17 cellular contexts compared by ENCODE assay signal in the genomic region with DNA sequence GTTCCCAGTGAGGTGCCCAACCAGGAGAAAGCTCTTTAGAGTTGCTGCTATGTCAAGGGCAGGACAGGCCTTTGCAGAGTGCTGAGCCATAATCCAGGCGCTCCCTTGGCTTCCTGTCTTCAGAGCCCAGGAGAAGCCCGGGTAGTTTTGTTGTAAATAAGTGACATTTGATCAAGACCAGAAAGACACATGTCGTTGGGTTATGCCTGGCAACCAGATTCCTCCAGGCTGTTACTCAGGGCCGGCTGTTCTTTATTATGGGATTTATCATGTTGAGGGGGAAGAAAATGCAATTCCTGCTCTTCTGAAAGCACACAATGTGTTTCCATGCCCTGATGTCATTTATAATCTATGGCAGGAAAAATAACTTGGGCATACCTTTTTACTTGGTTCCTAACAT. TPM values are rescaled to one million over a fixed set of nuclear protein-coding genes. Genes with fewer than 3 reads are reported as not detected.
DNase-seq lines count a peak whose midpoint lies in the region; ATAC-seq and TF ChIP-seq lines count a peak whose summit lies in the region.
"Had no signal": no experiment of that assay in that cellular context is flagged by ENCODE, and none has a peak within 500 bp of the region (broad histone marks: within the 10 kb centered on the region; RNA-seq: fewer than 3 reads in every experiment).

No MANE protein-coding gene starts in this region.

- H3K27me3 Mint-ChIP-seq in CD14-positive monocyte (ENCODE audit: low read depth in 3 of 3) (peaks cover 0 to 4% (median 0%) of the 10 kb centered on the region in 3 donors), Caco-2 (ENCODE audit: insufficient read depth, unreplicated experiment) (no peaks in the 10 kb centered on the region)
- H3K27me3 Mint-ChIP-seq in CD8-positive, alpha-beta T cell (ENCODE audit: low read depth), result no peaks in the 10 kb centered on the region
- no peaks in the 10 kb centered on the region for H3K27me3 Mint-ChIP-seq in activated T-helper 2 cell treated with anti-CD3 and anti-CD28 coated beads, Interferon-gamma antibody, Interleukin-2, Interleukin-4, amounts not matched to agents 10 μg/mL and 5 μg/mL and 100 μg/mL, durations not matched to agents 14 hours and 24 hours and 36 hours (ENCODE audit: low read depth)
- H3K27me3 Mint-ChIP-seq in natural killer cell treated with Interleukin-12 subunit alpha and Interleukin-12 subunit beta and Interleukin-15 and Interleukin-18, amount 100 ng/mL, for 72 hours, result no peaks in the 10 kb centered on the region

- H3K27ac Mint-ChIP-seq in CD14-positive monocyte (peak overlapping the region; percentile 66 to 92 (median 84)), Caco-2 (ENCODE audit: unreplicated experiment) (no peak overlapping the region)
- peak overlapping the region; percentile 94 for H3K27ac Mint-ChIP-seq in CD8-positive, alpha-beta T cell
- peak overlapping the region; percentile 95 for H3K27ac Mint-ChIP-seq in activated T-helper 2 cell treated with anti-CD3 and anti-CD28 coated beads, Interferon-gamma antibody, Interleukin-2, Interleukin-4, amounts not matched to agents 10 μg/mL and 5 μg/mL and 100 μg/mL, durations not matched to agents 14 hours and 24 hours and 36 hours
- H3K27ac Mint-ChIP-seq in natural killer cell treated with Interleukin-12 subunit alpha and Interleukin-12 subunit beta and Interleukin-15 and Interleukin-18, amount 100 ng/mL, for 72 hours, result peak overlapping the region; percentile 86 to 91
- H3K27ac Mint-ChIP-seq: GM23338 had no signal

- no peak for TF ChIP-seq POLR2A in esophagus squamous epithelium (IDR thresholded peaks at IDR 0.05)

- H3K4me1 Mint-ChIP-seq in CD14-positive monocyte (peaks cover 56% of the 10 kb centered on the region), Caco-2 (ENCODE audit: low read depth, unreplicated experiment) (no peaks in the 10 kb centered on the region)
- H3K4me1 Mint-ChIP-seq in CD8-positive, alpha-beta T cell (ENCODE audit: low read depth), result peaks cover 93% of the 10 kb centered on the region
- peaks cover 69% of the 10 kb centered on the region for H3K4me1 Mint-ChIP-seq in activated T-helper 2 cell treated with anti-CD3 and anti-CD28 coated beads, Interferon-gamma antibody, Interleukin-2, Interleukin-4, amounts not matched to agents 10 μg/mL and 5 μg/mL and 100 μg/mL, durations not matched to agents 14 hours and 24 hours and 36 hours (ENCODE audit: low read depth)
- H3K4me1 Mint-ChIP-seq in natural killer cell treated with Interleukin-12 subunit alpha and Interleukin-12 subunit beta and Interleukin-15 and Interleukin-18, amount 100 ng/mL, for 72 hours (ENCODE audit: low read depth in 2 of 2), result peaks cover 80 to 82% of the 10 kb centered on the region in 2 donors

- peaks cover 96% of the 10 kb centered on the region for H3K4me1 ChIP-seq in CD8-positive, alpha-beta T cell (ENCODE audit: insufficient read depth, low read length)
- peaks cover 0 to 16% (median 0%) of the 10 kb centered on the region in 3 donors for H3K4me1 ChIP-seq in esophagus squamous epithelium
- H3K4me1 ChIP-seq in Caco-2, result 0 out of 2 replicates have a peak, but pooled peaks cover 3% of the 10 kb centered on the region
- H3K4me1 ChIP-seq: pancreas had no signal

- peak overlapping the region; percentile 29 for H3K27ac ChIP-seq in CD8-positive, alpha-beta T cell (ENCODE audit: low read depth, low read length)
- H3K27ac ChIP-seq in esophagus squamous epithelium, result no peak overlapping the region
- H3K27ac ChIP-seq: epithelial cell of prostate, pancreas, thoracic aorta had no signal

- POLR2A ChIA-PET in CD8-positive, alpha-beta T cell (lab: Charles Lee), result interaction anchor here (1.0 to 2.3 kb wide), 4 partner anchors 10 to 68 kb away, joined by 5 to 10 read pairs (median 7); no protein-coding TSS in a partner anchor
- POLR2A ChIA-PET in Caco-2 (lab: Charles Lee), result no interaction called here

- H3K9me3 ChIP-seq in CD8-positive, alpha-beta T cell (ENCODE audit: low read length), result no peaks in the 10 kb centered on the region
- no peaks in the 10 kb centered on the region for H3K9me3 ChIP-seq in esophagus squamous epithelium
- no peaks in the 10 kb centered on the region for H3K9me3 ChIP-seq in Caco-2
- H3K9me3 ChIP-seq: pancreas, thoracic aorta had no signal

- intact Hi-C loops in CD14-positive monocyte (cut with micrococcal nuclease) (loop anchor here in 1 of 2 donors (10.0 kb wide), 1 partner anchor 212 kb away; no protein-coding TSS in a partner anchor), head of caudate nucleus (cut with DNase I) (no loop called here), esophagus squamous epithelium (cut with DNase I) (no loop called here), Caco-2 (cut with micrococcal nuclease; ENCODE audit: unreplicated experiment) (no loop called here)
- intact Hi-C loops in CD8-positive, alpha-beta T cell (cut with DNase I, micrococcal nuclease), result loop anchor here in 1 of 2 experiments (2.0 to 5.0 kb wide), 3 partner anchors 35 to 70 kb away; no protein-coding TSS in a partner anchor
- intact Hi-C loops in activated T-helper 2 cell treated with anti-CD3 and anti-CD28 coated beads, Interferon-gamma antibody, Interleukin-2, Interleukin-4, amounts not matched to agents 10 μg/mL and 5 μg/mL and 100 μg/mL, durations not matched to agents 14 hours and 24 hours and 36 hours (cut with micrococcal nuclease), result loop anchor here (2.0 to 5.0 kb wide), 2 partner anchors 46 to 70 kb away; no protein-coding TSS in a partner anchor

- DNase-seq in CD14-positive monocyte (ENCODE audit: low spot score), result no peak
- no peak for DNase-seq in CD8-positive, alpha-beta T cell
- DNase-seq in activated T-helper 2 cell treated with anti-CD3 and anti-CD28 coated beads, Interferon-gamma antibody, Interleukin-2, Interleukin-4, amounts not matched to agents 10 μg/mL and 5 μg/mL and 100 μg/mL, durations not matched to agents 14 hours and 24 hours and 36 hours (ENCODE audit: low spot score), result no peak
- no peak for DNase-seq in natural killer cell treated with Interleukin-12 subunit alpha and Interleukin-12 subunit beta and Interleukin-15 and Interleukin-18, amount 100 ng/mL, for 72 hours (ENCODE audit: low spot score)
- DNase-seq in head of caudate nucleus, result no peak
- no peak for DNase-seq in esophagus squamous epithelium (lab: John Stamatoyannopoulos, UW)
- DNase-seq in Caco-2, result no peak
- DNase-seq: DMS53; NCI-H187 treated with DMSO at 0.1 percent for 48 hours; pancreas; stimulated activated CD4-positive, alpha-beta T cell treated with anti-CD3 and anti-CD28 coated beads, Interleukin-4, amount 100 ng/mL, for 1 hour; T-helper 9 cell had no signal

- no TSS peak for BruUV-seq in Caco-2 (replicated peaks; lab: Mats Ljungman, UMichigan)

- WGBS in esophagus squamous epithelium, 2 donors, result 86 to 92% methylated on average over 4 of the region's 4 CpGs

- peak overlapping the region; percentile 38 for H3K4me3 ChIP-seq in CD8-positive, alpha-beta T cell (ENCODE audit: low read depth, low read length)
- H3K4me3 ChIP-seq in esophagus squamous epithelium, result no peak overlapping the region
- H3K4me3 ChIP-seq in Caco-2 (ENCODE audit: low read depth, low read length), result no peak overlapping the region
- H3K4me3 ChIP-seq: GM23338, pancreas, thoracic aorta had no signal

- H3K4me3 Mint-ChIP-seq in CD14-positive monocyte, result no peak overlapping the region
- peak overlapping the region; percentile 67 for H3K4me3 Mint-ChIP-seq in CD8-positive, alpha-beta T cell
- H3K4me3 Mint-ChIP-seq in activated T-helper 2 cell treated with anti-CD3 and anti-CD28 coated beads, Interferon-gamma antibody, Interleukin-2, Interleukin-4, amounts not matched to agents 10 μg/mL and 5 μg/mL and 100 μg/mL, durations not matched to agents 14 hours and 24 hours and 36 hours (ENCODE audit: low read depth), result peak overlapping the region; percentile 62
- H3K4me3 Mint-ChIP-seq in natural killer cell treated with Interleukin-12 subunit alpha and Interleukin-12 subunit beta and Interleukin-15 and Interleukin-18, amount 100 ng/mL, for 72 hours, result peak overlapping the region; percentile 71
- no peak overlapping the region for H3K4me3 Mint-ChIP-seq in Caco-2 (ENCODE audit: unreplicated experiment)
- H3K4me3 Mint-ChIP-seq: GM23338 had no signal

- peaks cover 0 to 2% (median 0%) of the 10 kb centered on the region in 7 donors for H3K9me3 Mint-ChIP-seq in CD14-positive monocyte
- H3K9me3 Mint-ChIP-seq in CD8-positive, alpha-beta T cell, result no peaks in the 10 kb centered on the region
- H3K9me3 Mint-ChIP-seq in activated T-helper 2 cell treated with anti-CD3 and anti-CD28 coated beads, Interferon-gamma antibody, Interleukin-2, Interleukin-4, amounts not matched to agents 10 μg/mL and 5 μg/mL and 100 μg/mL, durations not matched to agents 14 hours and 24 hours and 36 hours, result no peaks in the 10 kb centered on the region
- H3K9me3 Mint-ChIP-seq in natural killer cell treated with Interleukin-12 subunit alpha and Interleukin-12 subunit beta and Interleukin-15 and Interleukin-18, amount 100 ng/mL, for 72 hours, result no peaks in the 10 kb centered on the region
- no peaks in the 10 kb centered on the region for H3K9me3 Mint-ChIP-seq in Caco-2 (ENCODE audit: unreplicated experiment)
- H3K9me3 Mint-ChIP-seq: GM23338 had no signal

- CTCF ChIA-PET in CD8-positive, alpha-beta T cell (lab: Charles Lee), result interaction anchor here (1.3 to 8.2 kb wide), 4 partner anchors 11 to 49 kb away, joined by 3 to 61 read pairs (median 4); no protein-coding TSS in a partner anchor
- CTCF ChIA-PET in Caco-2 (lab: Charles Lee), result no interaction called here

- H3K27me3 ChIP-seq in CD8-positive, alpha-beta T cell (ENCODE audit: insufficient read depth, low read length), result no peaks in the 10 kb centered on the region
- no peaks in the 10 kb centered on the region for H3K27me3 ChIP-seq in esophagus squamous epithelium
- no peaks in the 10 kb centered on the region for H3K27me3 ChIP-seq in Caco-2 (replicated peaks; ENCODE audit: control insufficient read depth, insufficient read depth, low read length)
- H3K27me3 ChIP-seq: pancreas had no signal

- H3K36me3 ChIP-seq in CD8-positive, alpha-beta T cell (ENCODE audit: insufficient read depth, low read length), result no peaks in the 10 kb centered on the region
- no peaks in the 10 kb centered on the region for H3K36me3 ChIP-seq in esophagus squamous epithelium
- H3K36me3 ChIP-seq in Caco-2 (ENCODE audit: control insufficient read depth, insufficient read depth, low read length), result no peaks in the 10 kb centered on the region
- H3K36me3 ChIP-seq: pancreas, thoracic aorta had no signal

- H3K36me3 Mint-ChIP-seq in CD14-positive monocyte (peaks cover 2 to 4% of the 10 kb centered on the region in 2 donors), Caco-2 (ENCODE audit: insufficient read depth, unreplicated experiment) (no peaks in the 10 kb centered on the region)
- H3K36me3 Mint-ChIP-seq in CD8-positive, alpha-beta T cell, result no peaks in the 10 kb centered on the region
- H3K36me3 Mint-ChIP-seq in activated T-helper 2 cell treated with anti-CD3 and anti-CD28 coated beads, Interferon-gamma antibody, Interleukin-2, Interleukin-4, amounts not matched to agents 10 μg/mL and 5 μg/mL and 100 μg/mL, durations not matched to agents 14 hours and 24 hours and 36 hours (ENCODE audit: low read depth), result no peaks in the 10 kb centered on the region
- H3K36me3 Mint-ChIP-seq in natural killer cell treated with Interleukin-12 subunit alpha and Interleukin-12 subunit beta and Interleukin-15 and Interleukin-18, amount 100 ng/mL, for 72 hours, result peaks cover 6% of the 10 kb centered on the region

- TF ChIP-seq CTCF in CD14-positive monocyte (IDR thresholded peaks at IDR 0.05) (no peak), esophagus squamous epithelium (IDR thresholded peaks at IDR 0.05) (no peak), Caco-2 (IDR thresholded peaks at IDR 0.05; ENCODE audit: insufficient read depth in 1 of 2, low read depth in 1 of 2, low read length in 1 of 2, severe bottlenecking in 1 of 2, unreplicated experiment in 1 of 2) (no peak)
- no peak for TF ChIP-seq CTCF in CD8-positive, alpha-beta T cell (IDR thresholded peaks at IDR 0.05)

- no peak for ATAC-seq in CD8-positive, alpha-beta T cell
- no peak for ATAC-seq in natural killer cell treated with Interleukin-12 subunit alpha and Interleukin-12 subunit beta and Interleukin-15 and Interleukin-18, amount 100 ng/mL, for 72 hours
- ATAC-seq: GM23338, left lobe of liver, pancreas, Right ventricle myocardium inferior had no signal

RNA-seq across cellular contexts. Expression of a gene that starts 39.3 kb away (rescaled TPM):
- polyA plus RNA-seq in CD14-positive monocyte, result 10 to 100 TPM; 28.2 to 28.6 TPM
- total RNA-seq in CD8-positive, alpha-beta T cell, result 100 to 1,000 TPM; 286 to 305 TPM
- total RNA-seq in activated T-helper 2 cell treated with anti-CD3 and anti-CD28 coated beads, Interferon-gamma antibody, Interleukin-2, Interleukin-4, amounts not matched to agents 10 μg/mL and 5 μg/mL and 100 μg/mL, durations not matched to agents 14 hours and 24 hours and 36 hours, result 317 and 330 TPM in 2 replicates
- 100 to 1,000 TPM; 169 to 237 TPM for total RNA-seq in natural killer cell treated with Interleukin-12 subunit alpha and Interleukin-12 subunit beta and Interleukin-15 and Interleukin-18, amount 100 ng/mL, for 72 hours
- total RNA-seq in esophagus squamous epithelium, result 10 to 100 TPM; 12.8 to 52.0 (median 20.5) TPM
- 16.0 and 17.1 TPM in 2 replicates for total RNA-seq in Caco-2 (2022)

Comparison
In these comparisons a context has a peak if more than half of its experiments do, and no peak if none do; other contexts are left out.
1. H3K4me3 Mint-ChIP-seq: peak in CD8-positive, alpha-beta T cell (single experiment), activated T-helper 2 cell treated with anti-CD3 and anti-CD28 coated beads, Interferon-gamma antibody, Interleukin-2, Interleukin-4, amounts not matched to agents 10 μg/mL and 5 μg/mL and 100 μg/mL, durations not matched to agents 14 hours and 24 hours and 36 hours (single experiment) and natural killer cell treated with Interleukin-12 subunit alpha and Interleukin-12 subunit beta and Interleukin-15 and Interleukin-18, amount 100 ng/mL, for 72 hours (single experiment); none in CD14-positive monocyte (0 of 2) and Caco-2 (single experiment).